Comparison of ENCODE assay signal across 8 cellular contexts in genomic region chr6:78867370-78868040, GRCh38. TPM values are rescaled to one million over a fixed set of nuclear protein-coding genes. Genes with fewer than 3 reads are reported as not detected.
DNase-seq lines count a peak whose midpoint lies in the region; ATAC-seq and TF ChIP-seq lines count a peak whose summit lies in the region.

IRAK1BP1 (plus strand) TSS chr6:78867551; CDS start chr6:78867577, 26 bp downstream.

- H3K27ac ChIP-seq in adrenal gland (peak within 1 kb of the TSS in 3 of 5 donors; percentile 33 to 45 (median 36)), prostate gland (peak within 1 kb of the TSS; percentile 29 to 57), urinary bladder (ENCODE audit: low read depth) (no peak within 1 kb of the TSS)

- H3K4me3 ChIP-seq in adrenal gland (peak within 1 kb of the TSS; percentile 50 to 93 (median 86)), prostate gland (peak within 1 kb of the TSS; percentile 54 to 67), urinary bladder (ENCODE audit: low read depth, low read length) (peak within 1 kb of the TSS; percentile 92)

- peak; percentile 34; the same call in 2 of the 3 replicates for TF ChIP-seq CTCF in GM12872 (IDR thresholded peaks at IDR 0.05; ENCODE audit: insufficient read depth, low read depth, low read length)
- no peak for TF ChIP-seq CTCF in adrenal gland (IDR thresholded peaks at IDR 0.05)
- no peak for TF ChIP-seq CTCF in prostate gland (IDR thresholded peaks at IDR 0.05)

- intact Hi-C loops in adrenal gland (cut with DNase I) (no loop called here), left ventricle myocardium superior (cut with micrococcal nuclease) (no loop called here), prostate gland (cut with DNase I) (no loop called here)

- H3K36me3 ChIP-seq in adrenal gland (replicated peaks in 1 of 2) (peaks cover 0 to 4% of the 10 kb centered on the region in 2 donors), prostate gland (no peaks in the 10 kb centered on the region), urinary bladder (ENCODE audit: insufficient read depth) (no peaks in the 10 kb centered on the region)

- H3K9me3 ChIP-seq in adrenal gland (replicated peaks in 1 of 3) (no peaks in the 10 kb centered on the region), prostate gland (no peaks in the 10 kb centered on the region)

- no peaks in the 10 kb centered on the region for H3K27me3 ChIP-seq in adrenal gland
- no peaks in the 10 kb centered on the region for H3K27me3 ChIP-seq in prostate gland (replicated peaks; ENCODE audit: insufficient read depth)

- 0 to 1% (median 1%) methylated on average over 32 to 48 of the region's 48 CpGs for WGBS in adrenal gland, 4 donors
- WGBS in prostate gland = under 1% methylated on average over 42 of the region's 48 CpGs
- under 1% methylated on average over 48 of the region's 48 CpGs for WGBS in urinary bladder

- peak; percentile 96 for ATAC-seq in HG02623 (IDR thresholded peaks at IDR 0.05; ENCODE audit: unreplicated experiment)
- peak; percentile 100 for ATAC-seq in left ventricle myocardium superior

- H3K4me1 ChIP-seq in adrenal gland (replicated peaks in 1 of 2) (peaks cover 0 to 6% of the 10 kb centered on the region in 2 donors), prostate gland (replicated peaks) (no peaks in the 10 kb centered on the region), urinary bladder (ENCODE audit: insufficient read depth) (no peaks in the 10 kb centered on the region)

- no peak for TF ChIP-seq POLR2A in adrenal gland (IDR thresholded peaks at IDR 0.05)
- TF ChIP-seq POLR2A in prostate gland (IDR thresholded peaks at IDR 0.05) = no peak

- DNase-seq in NCI-H128 (lab: John Stamatoyannopoulos, UW; ENCODE audit: unreplicated experiment) (peak; percentile 86), SW 1271 (lab: John Stamatoyannopoulos, UW) (peak; percentile 59 to 83), adrenal gland (peak; percentile 80 to 92 (median 82)), left ventricle myocardium superior (peak; percentile 88), prostate gland (ENCODE audit: low spot score) (peak; percentile 81)

RNA-seq across cellular contexts. Expression of gene IRAK1BP1, which starts in this region (rescaled TPM):
- total RNA-seq in adrenal gland (1 to 10 TPM; 2.3 to 8.5 (median 4.2) TPM), left ventricle myocardium superior (5.5 TPM), prostate gland (1 to 10 TPM; 5.0 to 6.3 TPM), urinary bladder (25.4 TPM)
- polyA plus RNA-seq in adrenal gland (1 to 10 TPM; 2.0 to 5.8 (median 3.9) TPM), urinary bladder (2.7 TPM)
